ENCODE assay signal across 12 cellular contexts in genomic region chr19:8311461-8312260, GRCh38. TPM values are rescaled to one million over a fixed set of nuclear protein-coding genes. Genes with fewer than 3 reads are reported as not detected.
DNase-seq lines count a peak whose midpoint lies in the region; ATAC-seq and TF ChIP-seq lines count a peak whose summit lies in the region.
"Had no signal": no experiment of that assay in that cellular context is flagged by ENCODE, and none has a peak within 500 bp of the region (broad histone marks: within the 10 kb centered on the region; RNA-seq: fewer than 3 reads in every experiment).

No MANE protein-coding gene starts in this region.

- H3K36me3 Mint-ChIP-seq in endothelial cell (ENCODE audit: low read depth, unreplicated experiment), result peaks cover 17% of the 10 kb centered on the region

- peaks cover 56% of the 10 kb centered on the region for H3K4me1 Mint-ChIP-seq in endothelial cell (ENCODE audit: unreplicated experiment)

- peaks cover 15 to 73% (median 45%) of the 10 kb centered on the region in 4 donors for H3K36me3 ChIP-seq in sigmoid colon

- intact Hi-C loops in sigmoid colon (cut with DNase I), result no loop called here

- peaks cover 8% of the 10 kb centered on the region for H3K27me3 Mint-ChIP-seq in endothelial cell (ENCODE audit: unreplicated experiment)
- H3K27me3 Mint-ChIP-seq: stimulated activated naive CD8-positive, alpha-beta T cell treated with anti-CD3 and anti-CD28 coated beads, Interleukin-15, Interleukin-2, amounts not matched to agents 100 ng/mL and 50 ng/mL, for 24 hours had no signal

- peak overlapping the region; percentile 52 for H3K27ac Mint-ChIP-seq in endothelial cell (ENCODE audit: unreplicated experiment)
- H3K27ac Mint-ChIP-seq: stimulated activated naive CD8-positive, alpha-beta T cell treated with anti-CD3 and anti-CD28 coated beads, Interleukin-15, Interleukin-2, amounts not matched to agents 100 ng/mL and 50 ng/mL, for 24 hours had no signal

- no peak for TF ChIP-seq EP300 in sigmoid colon (IDR thresholded peaks at IDR 0.05)

- H3K4me3 ChIP-seq in sigmoid colon, result no peak overlapping the region

- H3K27me3 ChIP-seq in sigmoid colon, result no peaks in the 10 kb centered on the region

- H3K9me3 ChIP-seq in sigmoid colon, result no peaks in the 10 kb centered on the region

- peaks cover 0 to 27% (median 22%) of the 10 kb centered on the region in 4 donors for H3K4me1 ChIP-seq in sigmoid colon

- no peak for TF ChIP-seq POLR2A in sigmoid colon (IDR thresholded peaks at IDR 0.05)

- 54 to 76% methylated on average over 16 of the region's 16 CpGs for WGBS in sigmoid colon, 2 donors

- no peaks in the 10 kb centered on the region for H3K9me3 Mint-ChIP-seq in endothelial cell (ENCODE audit: unreplicated experiment)
- H3K9me3 Mint-ChIP-seq: stimulated activated naive CD8-positive, alpha-beta T cell treated with anti-CD3 and anti-CD28 coated beads, Interleukin-15, Interleukin-2, amounts not matched to agents 100 ng/mL and 50 ng/mL, for 24 hours had no signal

- no peak overlapping the region for H3K4me3 Mint-ChIP-seq in endothelial cell (ENCODE audit: unreplicated experiment)
- H3K4me3 Mint-ChIP-seq: stimulated activated naive CD8-positive, alpha-beta T cell treated with anti-CD3 and anti-CD28 coated beads, Interleukin-15, Interleukin-2, amounts not matched to agents 100 ng/mL and 50 ng/mL, for 24 hours had no signal

- no peak for ATAC-seq in HG03565 (IDR thresholded peaks at IDR 0.05; ENCODE audit: unreplicated experiment)
- no peak for ATAC-seq in GM18520 (IDR thresholded peaks at IDR 0.05; ENCODE audit: unreplicated experiment)

- peak; percentile 9 for DNase-seq in NCI-H345 (lab: John Stamatoyannopoulos, UW)
- no peak for DNase-seq in NCI-H345 treated with DMSO at 0.1 percent for 48 hours (lab: John Stamatoyannopoulos, UW; ENCODE audit: unreplicated experiment)
- DNase-seq in endothelial cell (ENCODE audit: low spot score), result peak; percentile 2
- peak; percentile 63 for DNase-seq in sigmoid colon
- DNase-seq: ACHN, cortex of kidney, H7, MM.1S, T-helper 9 cell had no signal

- TF ChIP-seq CTCF in endothelial cell (IDR thresholded peaks at IDR 0.05; ENCODE audit: unreplicated experiment), result no peak
- no peak for TF ChIP-seq CTCF in sigmoid colon (IDR thresholded peaks at IDR 0.05)

- H3K27ac ChIP-seq in sigmoid colon, result peak overlapping the region in 1 of 4 donors; percentile 33

RNA-seq across cellular contexts. Expression of gene CD320, which starts 3.5 kb away (rescaled TPM):
- total RNA-seq in endothelial cell (ENCODE audit: unreplicated experiment) (111 TPM), sigmoid colon (10 to 100 TPM; 22.5 to 39.6 (median 28.7) TPM)
- 10 to 100 TPM; 10.2 to 72.6 (median 12.0) TPM for polyA plus RNA-seq in sigmoid colon

RNA-seq across cellular contexts. Expression of gene NDUFA7, which starts 9.5 kb away (rescaled TPM):
- total RNA-seq in endothelial cell (ENCODE audit: unreplicated experiment) (39.9 TPM), sigmoid colon (10 to 100 TPM; 21.0 to 35.5 (median 27.5) TPM)
- 100 to 1,000 TPM; 115 to 146 (median 130) TPM for polyA plus RNA-seq in sigmoid colon

RNA-seq across cellular contexts. Expression of gene RPS28, which starts 9.6 kb away (rescaled TPM):
- total RNA-seq in endothelial cell (ENCODE audit: unreplicated experiment), result 1,732 TPM
- total RNA-seq in sigmoid colon, result 100 to 1,000 TPM; 244 to 601 (median 414) TPM
- polyA plus RNA-seq in sigmoid colon, result 100 to 1,000 TPM; 574 to 938 (median 657) TPM

RNA-seq across cellular contexts. Expression of gene KANK3, which starts 31.4 kb away (rescaled TPM):
- total RNA-seq in endothelial cell (ENCODE audit: unreplicated experiment), result 109 TPM
- total RNA-seq in sigmoid colon, result 1 to 10 TPM; 6.5 to 8.9 (median 8.4) TPM
- polyA plus RNA-seq in sigmoid colon, result 1 to 10 TPM in 2 of 3 donors, under 1 TPM in 1; 0.92 to 4.9 (median 3.6) TPM

RNA-seq across cellular contexts. Expression of gene ANGPTL4, which starts 52.3 kb away (rescaled TPM):
- total RNA-seq in endothelial cell (ENCODE audit: unreplicated experiment) (14.3 TPM), sigmoid colon (10 to 100 TPM in 3 of 4 donors, 1 to 10 TPM in 1; 7.1 to 31.6 (median 24.0) TPM)
- 10 to 100 TPM in 1 of 3 donors, 1 to 10 TPM in 2; 2.3 to 10.3 (median 2.4) TPM for polyA plus RNA-seq in sigmoid colon
